9 cellular contexts compared by ENCODE assay signal in the genomic region with DNA sequence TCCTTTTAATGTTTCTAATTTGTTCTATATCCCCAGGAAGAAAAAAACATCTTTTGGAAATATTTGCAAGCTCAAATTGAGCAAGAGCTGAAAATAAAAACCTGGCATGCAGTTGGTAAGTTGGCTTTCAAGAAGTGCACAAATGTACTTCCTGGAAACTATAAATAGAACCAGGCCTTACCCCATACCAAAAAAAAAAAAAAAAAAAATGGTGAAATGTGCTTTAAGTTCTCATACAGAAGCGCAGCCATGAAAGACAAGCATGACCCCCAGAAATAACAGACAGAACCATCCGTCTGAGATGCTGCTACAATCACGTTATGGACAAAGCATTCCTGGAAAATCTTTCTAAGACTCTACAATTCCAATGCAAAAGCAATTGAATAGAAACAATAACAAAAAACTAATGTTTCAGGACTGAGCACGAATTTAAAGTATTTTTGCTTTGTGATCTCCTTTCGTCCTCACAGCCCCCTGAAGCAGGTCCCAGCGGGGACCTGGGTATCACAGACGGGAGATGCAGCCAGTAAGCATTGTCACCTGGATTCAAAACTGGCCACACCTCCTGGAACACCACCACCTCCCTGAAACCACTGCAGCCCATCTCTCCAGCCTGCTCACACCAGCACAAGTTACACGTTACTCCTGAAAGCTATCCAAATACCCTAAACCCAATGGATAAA.
A peak's percentile ranks its signal among the peaks of the same experiment; 100 is the strongest.
DNase-seq lines count a peak whose midpoint lies in the region; ATAC-seq lines count a peak whose summit lies in the region.
"Had no signal": no experiment of that assay in that cellular context is flagged by ENCODE, and none has a peak within 500 bp of the region (broad histone marks: within the 10 kb centered on the region; RNA-seq: fewer than 3 reads in every experiment).

No MANE protein-coding gene starts in this region.

- H3K4me3 Mint-ChIP-seq in activated naive CD8-positive, alpha-beta T cell: peak overlapping the region; percentile 59

- peaks cover 74% of the 10 kb centered on the region for H3K4me1 Mint-ChIP-seq in activated naive CD8-positive, alpha-beta T cell (ENCODE audit: low read depth)

- peak overlapping the region; percentile 83 for H3K27ac ChIP-seq in substantia nigra (ENCODE audit: low read depth, low read length, poor library complexity, severe bottlenecking)
- H3K27ac ChIP-seq: 22Rv1 had no signal

- DNase-seq in NCI-H1694 treated with DMSO at 0.1 percent for 48 hours (lab: John Stamatoyannopoulos, UW) (peak; percentile 49), NCI-H1694 (lab: John Stamatoyannopoulos, UW) (no peak), iPS-NIHi11 (ENCODE audit: low spot score) (peak; percentile 35), substantia nigra (lab: John Stamatoyannopoulos, UW) (peak in 1 of 49 donors; percentile 38), left lobe of liver (ENCODE audit: low spot score) (no peak)
- no peak for DNase-seq in stimulated activated CD4-positive, alpha-beta T cell treated with anti-CD3 and anti-CD28 coated beads, Interleukin-4, amount 100 ng/mL, for 24 hours

- H3K9me3 Mint-ChIP-seq in activated naive CD8-positive, alpha-beta T cell (ENCODE audit: low read depth): no peaks in the 10 kb centered on the region

- ATAC-seq in GM18502 (IDR thresholded peaks at IDR 0.05; ENCODE audit: poor library complexity, unreplicated experiment): no peak
- no peak for ATAC-seq in left lobe of liver

- peak overlapping the region; percentile 87 for H3K27ac Mint-ChIP-seq in activated naive CD8-positive, alpha-beta T cell

- H3K27me3 Mint-ChIP-seq in activated naive CD8-positive, alpha-beta T cell: no peaks in the 10 kb centered on the region

- no peaks in the 10 kb centered on the region for H3K36me3 Mint-ChIP-seq in activated naive CD8-positive, alpha-beta T cell

Comparison
In these comparisons a context has a peak if more than half of its experiments do, and no peak if none do; other contexts are left out.
1. DNase-seq: peak in NCI-H1694 treated with DMSO at 0.1 percent for 48 hours (single experiment) and iPS-NIHi11 (single experiment); none in NCI-H1694 (single experiment), left lobe of liver (single experiment) and stimulated activated CD4-positive, alpha-beta T cell treated with anti-CD3 and anti-CD28 coated beads, Interleukin-4, amount 100 ng/mL, for 24 hours (single experiment).